In the genomic region with DNA sequence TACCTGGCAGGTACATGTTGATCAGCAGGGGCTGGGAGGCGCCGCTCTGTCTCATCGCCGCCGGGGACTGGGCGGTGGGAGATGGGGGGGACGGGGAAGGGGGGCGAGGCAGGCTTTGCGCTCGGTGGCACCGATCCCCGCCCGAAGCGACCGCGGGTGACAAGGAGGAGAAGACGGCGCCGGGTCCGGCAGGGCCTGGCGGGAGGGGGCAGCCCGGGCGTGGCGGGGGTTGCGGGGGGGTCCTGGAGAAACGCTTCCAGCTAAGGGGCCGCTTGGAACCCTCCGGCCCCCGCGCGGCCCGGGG, we compare ENCODE assay signal across 13 cellular contexts. TPM values are rescaled to one million over a fixed set of nuclear protein-coding genes. Genes with fewer than 3 reads are reported as not detected.
DNase-seq lines count a peak whose midpoint lies in the region; ATAC-seq and TF ChIP-seq lines count a peak whose summit lies in the region.
"Had no signal": no experiment of that assay in that cellular context is flagged by ENCODE, and none has a peak within 500 bp of the region (broad histone marks: within the 10 kb centered on the region; RNA-seq: fewer than 3 reads in every experiment).

Gene FEV, minus strand, starts transcription at position 164 of the 304 bp plus-strand sequence. Its CDS starts 109 bp downstream, at position 55.

- H3K36me3 ChIP-seq in ACC112 (ENCODE audit: insufficient read depth, low read length) = no peaks in the 10 kb centered on the region
- H3K36me3 ChIP-seq in CD8-positive, alpha-beta T cell (ENCODE audit: insufficient read depth, low read length) = no peaks in the 10 kb centered on the region

- H3K27me3 ChIP-seq in ACC112 (ENCODE audit: insufficient read depth, low read length) = peaks cover 95% of the 10 kb centered on the region
- peaks cover 65% of the 10 kb centered on the region for H3K27me3 ChIP-seq in CD8-positive, alpha-beta T cell (ENCODE audit: insufficient read depth, low read length)

- no peaks in the 10 kb centered on the region for H3K4me1 ChIP-seq in ACC112 (ENCODE audit: control insufficient read depth, insufficient read depth, low read length, unreplicated experiment)
- peaks cover 31% of the 10 kb centered on the region for H3K4me1 ChIP-seq in CD8-positive, alpha-beta T cell (ENCODE audit: insufficient read depth, low read length)

- no peaks in the 10 kb centered on the region for H3K36me3 Mint-ChIP-seq in CD8-positive, alpha-beta T cell
- H3K36me3 Mint-ChIP-seq in activated naive CD8-positive, alpha-beta T cell treated with anti-CD3 and anti-CD28 coated beads, Interleukin-2, amount 10 ng/mL, durations not matched to agents 7 days and 5 days = peaks cover 1% of the 10 kb centered on the region
- H3K36me3 Mint-ChIP-seq in naive thymus-derived CD8-positive, alpha-beta T cell = peaks cover 0 to 2% (median 0%) of the 10 kb centered on the region in 3 donors

- H2AFZ ChIP-seq in ACC112 (ENCODE audit: low read length, unreplicated experiment) = peak within 1 kb of the TSS; percentile 11

- POLR2A ChIA-PET in CD8-positive, alpha-beta T cell (lab: Charles Lee) = no interaction called here
- POLR2A ChIA-PET in activated naive CD8-positive, alpha-beta T cell treated with anti-CD3 and anti-CD28 coated beads, Interleukin-2, amount 10 ng/mL, durations not matched to agents 7 days and 5 days (lab: Charles Lee) = no interaction called here
- POLR2A ChIA-PET in naive thymus-derived CD8-positive, alpha-beta T cell (lab: Charles Lee) = no interaction called here

- CTCF ChIA-PET in CD8-positive, alpha-beta T cell (lab: Charles Lee) = interaction anchor here (1.0 kb wide), 1 partner anchor 45 kb away, joined by 3 read pairs; no protein-coding TSS in a partner anchor

- H3K4me3 ChIP-seq in ACC112 (ENCODE audit: low read depth, low read length) = no peak within 1 kb of the TSS
- H3K4me3 ChIP-seq in CD8-positive, alpha-beta T cell (ENCODE audit: low read depth, low read length) = no peak within 1 kb of the TSS
- H3K4me3 ChIP-seq: lung had no signal

- H3K4me1 Mint-ChIP-seq in CD8-positive, alpha-beta T cell (ENCODE audit: low read depth) = peaks cover 38% of the 10 kb centered on the region
- peaks cover 13% of the 10 kb centered on the region for H3K4me1 Mint-ChIP-seq in activated naive CD8-positive, alpha-beta T cell treated with anti-CD3 and anti-CD28 coated beads, Interleukin-2, amount 10 ng/mL, durations not matched to agents 7 days and 5 days
- H3K4me1 Mint-ChIP-seq in naive thymus-derived CD8-positive, alpha-beta T cell = peaks cover 24 to 50% (median 35%) of the 10 kb centered on the region in 4 donors

- peaks cover 70% of the 10 kb centered on the region for H3K27me3 Mint-ChIP-seq in CD8-positive, alpha-beta T cell (ENCODE audit: low read depth)
- peaks cover 80% of the 10 kb centered on the region for H3K27me3 Mint-ChIP-seq in activated naive CD8-positive, alpha-beta T cell treated with anti-CD3 and anti-CD28 coated beads, Interleukin-2, amount 10 ng/mL, durations not matched to agents 7 days and 5 days
- H3K27me3 Mint-ChIP-seq in naive thymus-derived CD8-positive, alpha-beta T cell = peaks cover 40 to 100% (median 68%) of the 10 kb centered on the region in 5 donors

- no peaks in the 10 kb centered on the region for H3K79me2 ChIP-seq in ACC112 (ENCODE audit: control insufficient read depth, insufficient read depth, low read length, unreplicated experiment)

- H3K9me3 Mint-ChIP-seq in CD8-positive, alpha-beta T cell = no peaks in the 10 kb centered on the region
- H3K9me3 Mint-ChIP-seq in activated naive CD8-positive, alpha-beta T cell treated with anti-CD3 and anti-CD28 coated beads, Interleukin-2, amount 10 ng/mL, durations not matched to agents 7 days and 5 days = no peaks in the 10 kb centered on the region
- no peaks in the 10 kb centered on the region for H3K9me3 Mint-ChIP-seq in naive thymus-derived CD8-positive, alpha-beta T cell

- H3K27ac Mint-ChIP-seq in CD8-positive, alpha-beta T cell = no peak within 1 kb of the TSS
- H3K27ac Mint-ChIP-seq in activated naive CD8-positive, alpha-beta T cell treated with anti-CD3 and anti-CD28 coated beads, Interleukin-2, amount 10 ng/mL, durations not matched to agents 7 days and 5 days = no peak within 1 kb of the TSS
- H3K27ac Mint-ChIP-seq in naive thymus-derived CD8-positive, alpha-beta T cell = peak within 1 kb of the TSS in 2 of 10 donors; percentile 27 to 40

- no peak for DNase-seq in CD8-positive, alpha-beta T cell
- DNase-seq in activated naive CD8-positive, alpha-beta T cell treated with anti-CD3 and anti-CD28 coated beads, Interleukin-2, amount 10 ng/mL, durations not matched to agents 7 days and 5 days = no peak
- peak in 1 of 10 donors; percentile 53 for DNase-seq in naive thymus-derived CD8-positive, alpha-beta T cell
- DNase-seq in GDM1 (lab: John Stamatoyannopoulos, UW) (no peak), C1 segment of cervical spinal cord (lab: John Stamatoyannopoulos, UW) (no peak)
- DNase-seq: activated CD4-positive, alpha-beta T cell treated with anti-CD3 and anti-CD28 coated beads for 48 hours; RPMI8226; stimulated activated naive CD4-positive, alpha-beta T cell treated with Interleukin-2 at 50 U/mL for 16 hours had no signal

- H3K27ac ChIP-seq in ACC112 (ENCODE audit: low read depth, low read length) = no peak within 1 kb of the TSS
- H3K27ac ChIP-seq in CD8-positive, alpha-beta T cell (ENCODE audit: low read depth, low read length) = no peak within 1 kb of the TSS

- H3K9me3 ChIP-seq in CD8-positive, alpha-beta T cell (ENCODE audit: low read length) = no peaks in the 10 kb centered on the region

- TF ChIP-seq CTCF in CD8-positive, alpha-beta T cell (IDR thresholded peaks at IDR 0.05) = no peak

- peak within 1 kb of the TSS; percentile 27 for H3K4me3 Mint-ChIP-seq in CD8-positive, alpha-beta T cell
- H3K4me3 Mint-ChIP-seq in activated naive CD8-positive, alpha-beta T cell treated with anti-CD3 and anti-CD28 coated beads, Interleukin-2, amount 10 ng/mL, durations not matched to agents 7 days and 5 days = peak within 1 kb of the TSS; percentile 37
- H3K4me3 Mint-ChIP-seq in naive thymus-derived CD8-positive, alpha-beta T cell = peak within 1 kb of the TSS in 8 of 10 donors; percentile 12 to 64 (median 56)

- intact Hi-C loops in CD8-positive, alpha-beta T cell (cut with DNase I, micrococcal nuclease) = loop anchor here in 1 of 2 experiments (10.0 kb wide), 1 partner anchor 110 kb away; no protein-coding TSS in a partner anchor

- ATAC-seq in CD8-positive, alpha-beta T cell = no peak
- no peak for ATAC-seq in activated naive CD8-positive, alpha-beta T cell treated with anti-CD3 and anti-CD28 coated beads, Interleukin-2, amount 10 ng/mL, durations not matched to agents 7 days and 5 days (ENCODE audit: low read depth)
- no peak for ATAC-seq in naive thymus-derived CD8-positive, alpha-beta T cell
- ATAC-seq in GM21825 (IDR thresholded peaks at IDR 0.05; ENCODE audit: unreplicated experiment) (no peak), GM21367 (IDR thresholded peaks at IDR 0.05; ENCODE audit: unreplicated experiment) (no peak)

RNA-seq across cellular contexts. Expression of gene FEV, which starts in this region (rescaled TPM):
- not detected for total RNA-seq in CD8-positive, alpha-beta T cell
- not detected for total RNA-seq in activated naive CD8-positive, alpha-beta T cell treated with anti-CD3 and anti-CD28 coated beads, Interleukin-2, amount 10 ng/mL, durations not matched to agents 7 days and 5 days
- total RNA-seq in naive thymus-derived CD8-positive, alpha-beta T cell = not detected
- not detected for polyA plus RNA-seq in naive thymus-derived CD8-positive, alpha-beta T cell
- total RNA-seq: G401, lung had no signal
- polyA plus RNA-seq: lung had no signal
